16 cellular contexts compared by ENCODE assay signal in the genomic region with DNA sequence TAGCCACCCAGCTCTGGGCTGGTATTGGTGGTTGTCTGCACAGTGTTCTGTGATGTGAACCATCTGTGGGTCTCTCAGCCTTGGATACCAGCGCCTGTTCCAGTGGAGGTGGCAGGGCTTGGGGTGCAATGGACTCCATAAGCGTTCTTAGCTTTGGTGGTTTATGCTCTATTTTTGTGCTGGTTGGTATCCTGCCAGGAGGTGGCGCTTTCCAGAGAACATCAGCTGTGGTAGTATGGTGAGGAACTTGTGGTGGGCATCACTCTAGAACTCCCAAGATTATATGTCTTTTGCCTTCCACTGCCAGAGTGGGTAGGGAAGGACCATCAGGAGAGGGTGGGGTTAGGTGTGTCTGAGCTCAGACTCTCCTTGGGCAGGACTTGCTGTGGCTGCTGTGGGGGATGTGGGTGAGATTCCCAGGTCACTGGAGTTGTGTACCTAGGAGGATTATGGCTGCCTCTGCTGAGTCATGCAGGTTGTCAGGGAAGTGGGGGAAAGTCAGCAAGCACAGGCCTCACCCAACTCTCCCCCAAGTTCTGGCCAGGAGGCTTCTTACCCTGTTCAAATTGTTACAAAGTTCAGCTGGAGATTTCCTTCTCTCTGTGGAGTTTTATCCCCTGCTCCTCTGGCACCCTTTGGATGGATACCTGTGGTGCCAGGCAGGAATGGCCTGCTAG. TPM values are rescaled to one million over a fixed set of nuclear protein-coding genes. Genes with fewer than 3 reads are reported as not detected.
A peak's percentile ranks its signal among the peaks of the same experiment; 100 is the strongest.
DNase-seq lines count a peak whose midpoint lies in the region; ATAC-seq and TF ChIP-seq lines count a peak whose summit lies in the region.
"Had no signal": no experiment of that assay in that cellular context is flagged by ENCODE, and none has a peak within 500 bp of the region (broad histone marks: within the 10 kb centered on the region; RNA-seq: fewer than 3 reads in every experiment).

No MANE protein-coding gene starts in this region.

- intact Hi-C loops in activated CD8-positive, alpha-beta T cell treated with anti-CD3 and anti-CD28 coated beads for 36 hours (cut with micrococcal nuclease): no loop called here

- peak; percentile 8 for DNase-seq in activated CD8-positive, alpha-beta T cell treated with anti-CD3 and anti-CD28 coated beads for 36 hours
- DNase-seq in activated CD8-positive, alpha-beta T cell treated with anti-CD3 and anti-CD28 coated beads, Interleukin-2, amount 10 ng/mL, durations not matched to agents 7 days and 5 days: no peak
- DNase-seq in HFFc6: no peak
- peak; percentile 15 for DNase-seq in WERI-Rb-1
- DNase-seq in progenitor cell of endocrine pancreas (ENCODE audit: low spot score, unreplicated experiment): no peak
- no peak for DNase-seq in coronary artery (ENCODE audit: low spot score)
- DNase-seq: activated T-cell treated with anti-CD3 and anti-CD28 coated beads, Interleukin-2, amount 50 U/mL, for 48 hours; amniotic stem cell; DMS79 treated with DMSO at 0.1 percent for 48 hours; NCI-H2029 treated with DMSO at 0.1 percent for 48 hours; posterior cingulate gyrus; trophoblast cell had no signal

- peaks cover 19% of the 10 kb centered on the region for H3K27me3 Mint-ChIP-seq in activated CD8-positive, alpha-beta T cell treated with anti-CD3 and anti-CD28 coated beads for 36 hours
- peaks cover 3% of the 10 kb centered on the region for H3K27me3 Mint-ChIP-seq in activated CD8-positive, alpha-beta T cell treated with anti-CD3 and anti-CD28 coated beads, Interleukin-2, amount 10 ng/mL, durations not matched to agents 7 days and 5 days (ENCODE audit: low read depth)
- no peaks in the 10 kb centered on the region; the same call in none of the 2 replicates for H3K27me3 Mint-ChIP-seq in HFFc6 (ENCODE audit: insufficient read depth)
- H3K27me3 Mint-ChIP-seq in progenitor cell of endocrine pancreas: no peaks in the 10 kb centered on the region
- H3K27me3 Mint-ChIP-seq in activated T-helper 17 cell treated with anti-CD3 and anti-CD28 coated beads, Interleukin-2, amount 50 U/mL, for 72 hours: peaks cover 33% of the 10 kb centered on the region

- no peak overlapping the region for H3K27ac Mint-ChIP-seq in activated CD8-positive, alpha-beta T cell treated with anti-CD3 and anti-CD28 coated beads for 36 hours
- H3K27ac Mint-ChIP-seq in activated CD8-positive, alpha-beta T cell treated with anti-CD3 and anti-CD28 coated beads, Interleukin-2, amount 10 ng/mL, durations not matched to agents 7 days and 5 days: no peak overlapping the region
- H3K27ac Mint-ChIP-seq in HFFc6 (no peak overlapping the region), progenitor cell of endocrine pancreas (no peak overlapping the region)
- no peak overlapping the region for H3K27ac Mint-ChIP-seq in activated T-helper 17 cell treated with anti-CD3 and anti-CD28 coated beads, Interleukin-2, amount 50 U/mL, for 72 hours
- H3K27ac Mint-ChIP-seq: mesothelial cell of epicardium had no signal

- H3K4me1 Mint-ChIP-seq in activated CD8-positive, alpha-beta T cell treated with anti-CD3 and anti-CD28 coated beads for 36 hours (ENCODE audit: low read depth): no peaks in the 10 kb centered on the region
- no peaks in the 10 kb centered on the region for H3K4me1 Mint-ChIP-seq in activated CD8-positive, alpha-beta T cell treated with anti-CD3 and anti-CD28 coated beads, Interleukin-2, amount 10 ng/mL, durations not matched to agents 7 days and 5 days (ENCODE audit: low read depth)
- no peaks in the 10 kb centered on the region for H3K4me1 Mint-ChIP-seq in HFFc6 (ENCODE audit: low read depth)
- peaks cover 3% of the 10 kb centered on the region for H3K4me1 Mint-ChIP-seq in progenitor cell of endocrine pancreas (ENCODE audit: low read depth)
- no peaks in the 10 kb centered on the region for H3K4me1 Mint-ChIP-seq in activated T-helper 17 cell treated with anti-CD3 and anti-CD28 coated beads, Interleukin-2, amount 50 U/mL, for 72 hours
- H3K4me1 Mint-ChIP-seq: mesothelial cell of epicardium had no signal

- H3K4me3 Mint-ChIP-seq in activated CD8-positive, alpha-beta T cell treated with anti-CD3 and anti-CD28 coated beads for 36 hours: no peak overlapping the region
- H3K4me3 Mint-ChIP-seq in activated CD8-positive, alpha-beta T cell treated with anti-CD3 and anti-CD28 coated beads, Interleukin-2, amount 10 ng/mL, durations not matched to agents 7 days and 5 days: no peak overlapping the region
- no peak overlapping the region for H3K4me3 Mint-ChIP-seq in HFFc6
- no peak overlapping the region for H3K4me3 Mint-ChIP-seq in progenitor cell of endocrine pancreas (ENCODE audit: low read depth)
- no peak overlapping the region for H3K4me3 Mint-ChIP-seq in activated T-helper 17 cell treated with anti-CD3 and anti-CD28 coated beads, Interleukin-2, amount 50 U/mL, for 72 hours
- H3K4me3 Mint-ChIP-seq: mesothelial cell of epicardium had no signal

- no peaks in the 10 kb centered on the region for H3K9me3 ChIP-seq in WERI-Rb-1 (ENCODE audit: severe bottlenecking)

- no peaks in the 10 kb centered on the region for H3K36me3 ChIP-seq in WERI-Rb-1

- no peak overlapping the region for H3K27ac ChIP-seq in WERI-Rb-1
- H3K27ac ChIP-seq in coronary artery: no peak overlapping the region

- peaks cover 3% of the 10 kb centered on the region for H3K27me3 ChIP-seq in WERI-Rb-1 (ENCODE audit: insufficient read depth, low read depth, severe bottlenecking)

- POLR2A ChIA-PET in activated CD8-positive, alpha-beta T cell treated with anti-CD3 and anti-CD28 coated beads for 36 hours (lab: Charles Lee): no interaction called here
- POLR2A ChIA-PET in activated CD8-positive, alpha-beta T cell treated with anti-CD3 and anti-CD28 coated beads, Interleukin-2, amount 10 ng/mL, durations not matched to agents 7 days and 5 days (lab: Charles Lee): no interaction called here

- no peak for TF ChIP-seq CTCF in activated CD8-positive, alpha-beta T cell treated with anti-CD3 and anti-CD28 coated beads for 36 hours (IDR thresholded peaks at IDR 0.05)
- TF ChIP-seq CTCF in HFFc6 (IDR thresholded peaks at IDR 0.05): peak; percentile 40
- TF ChIP-seq CTCF in WERI-Rb-1 (IDR thresholded peaks at IDR 0.05; ENCODE audit: low read depth, low read length): peak; percentile 48; the same call in 1 of the 2 replicates
- peak; percentile 23 for TF ChIP-seq CTCF in progenitor cell of endocrine pancreas (IDR thresholded peaks at IDR 0.05; ENCODE audit: unreplicated experiment)
- TF ChIP-seq CTCF in coronary artery (IDR thresholded peaks at IDR 0.05): no peak

- no peak for ATAC-seq in activated CD8-positive, alpha-beta T cell treated with anti-CD3 and anti-CD28 coated beads for 36 hours
- ATAC-seq in activated CD8-positive, alpha-beta T cell treated with anti-CD3 and anti-CD28 coated beads, Interleukin-2, amount 10 ng/mL, durations not matched to agents 7 days and 5 days: no peak
- ATAC-seq in activated T-helper 17 cell treated with anti-CD3 and anti-CD28 coated beads, Interleukin-2, amount 50 U/mL, for 72 hours (replicated peaks): no peak
- ATAC-seq in HG03280 (IDR thresholded peaks at IDR 0.05; ENCODE audit: unreplicated experiment): no peak

- H3K9me3 Mint-ChIP-seq in activated CD8-positive, alpha-beta T cell treated with anti-CD3 and anti-CD28 coated beads for 36 hours: peaks cover 8% of the 10 kb centered on the region
- H3K9me3 Mint-ChIP-seq in activated CD8-positive, alpha-beta T cell treated with anti-CD3 and anti-CD28 coated beads, Interleukin-2, amount 10 ng/mL, durations not matched to agents 7 days and 5 days (ENCODE audit: insufficient read depth): no peaks in the 10 kb centered on the region
- H3K9me3 Mint-ChIP-seq in HFFc6 (no peaks in the 10 kb centered on the region), progenitor cell of endocrine pancreas (ENCODE audit: low read depth) (peaks cover 29% of the 10 kb centered on the region)
- no peaks in the 10 kb centered on the region for H3K9me3 Mint-ChIP-seq in activated T-helper 17 cell treated with anti-CD3 and anti-CD28 coated beads, Interleukin-2, amount 50 U/mL, for 72 hours

- no peaks in the 10 kb centered on the region for H3K36me3 Mint-ChIP-seq in activated CD8-positive, alpha-beta T cell treated with anti-CD3 and anti-CD28 coated beads for 36 hours (ENCODE audit: low read depth)
- no peaks in the 10 kb centered on the region for H3K36me3 Mint-ChIP-seq in activated CD8-positive, alpha-beta T cell treated with anti-CD3 and anti-CD28 coated beads, Interleukin-2, amount 10 ng/mL, durations not matched to agents 7 days and 5 days (ENCODE audit: low read depth)
- no peaks in the 10 kb centered on the region for H3K36me3 Mint-ChIP-seq in HFFc6 (ENCODE audit: low read depth)
- peaks cover 3% of the 10 kb centered on the region for H3K36me3 Mint-ChIP-seq in progenitor cell of endocrine pancreas (ENCODE audit: insufficient read depth)
- no peaks in the 10 kb centered on the region for H3K36me3 Mint-ChIP-seq in activated T-helper 17 cell treated with anti-CD3 and anti-CD28 coated beads, Interleukin-2, amount 50 U/mL, for 72 hours (ENCODE audit: low read depth)
- H3K36me3 Mint-ChIP-seq: mesothelial cell of epicardium had no signal

- H3K4me3 ChIP-seq in WERI-Rb-1 (ENCODE audit: low read depth, low read length) (no peak overlapping the region), coronary artery (no peak overlapping the region)

- CTCF ChIA-PET in activated CD8-positive, alpha-beta T cell treated with anti-CD3 and anti-CD28 coated beads for 36 hours (lab: Charles Lee): interaction anchor here (1.0 kb wide), 1 partner anchor 57 kb away, joined by 3 read pairs; no protein-coding TSS in a partner anchor
- CTCF ChIA-PET in activated CD8-positive, alpha-beta T cell treated with anti-CD3 and anti-CD28 coated beads, Interleukin-2, amount 10 ng/mL, durations not matched to agents 7 days and 5 days (lab: Charles Lee): no interaction called here

RNA-seq across cellular contexts. Expression of a gene that starts 47.2 kb away (rescaled TPM):
- not detected for total RNA-seq in activated CD8-positive, alpha-beta T cell treated with anti-CD3 and anti-CD28 coated beads for 36 hours
- total RNA-seq in activated CD8-positive, alpha-beta T cell treated with anti-CD3 and anti-CD28 coated beads, Interleukin-2, amount 10 ng/mL, durations not matched to agents 7 days and 5 days: not detected
- total RNA-seq in HFFc6 (2021; fragmentation: NEBNext Ultra II Directional; extraction: Animal tissue kit (Norgen Biotek cat#: 25700)): not detected
- total RNA-seq in progenitor cell of endocrine pancreas: not detected in 2 replicates
- under 1 TPM in 1 of 2 donors, not detected in 1; 0.90 TPM for total RNA-seq in activated T-helper 17 cell treated with anti-CD3 and anti-CD28 coated beads, Interleukin-2, amount 50 U/mL, for 72 hours
- total RNA-seq: dermis microvascular lymphatic vessel endothelial cell, mesothelial cell of epicardium had no signal

Comparison
In these comparisons a context has a peak if more than half of its experiments do, and no peak if none do; other contexts are left out.
1. DNase-seq: peak in activated CD8-positive, alpha-beta T cell treated with anti-CD3 and anti-CD28 coated beads for 36 hours (single experiment) and WERI-Rb-1 (single experiment); none in activated CD8-positive, alpha-beta T cell treated with anti-CD3 and anti-CD28 coated beads, Interleukin-2, amount 10 ng/mL, durations not matched to agents 7 days and 5 days (single experiment), HFFc6 (single experiment), progenitor cell of endocrine pancreas (single experiment) and coronary artery (single experiment).
2. CTCF ChIP-seq: peak in HFFc6 (single experiment), WERI-Rb-1 (single experiment) and progenitor cell of endocrine pancreas (single experiment); none in activated CD8-positive, alpha-beta T cell treated with anti-CD3 and anti-CD28 coated beads for 36 hours (single experiment) and coronary artery (single experiment).